24 cellular contexts compared by ENCODE assay signal in genomic region chr6:70388814-70389213, GRCh38. TPM values are rescaled to one million over a fixed set of nuclear protein-coding genes. Genes with fewer than 3 reads are reported as not detected.
DNase-seq lines count a peak whose midpoint lies in the region; ATAC-seq, FAIRE-seq and TF ChIP-seq lines count a peak whose summit lies in the region.
"Had no signal": no experiment of that assay in that cellular context is flagged by ENCODE, and none has a peak within 500 bp of the region (broad histone marks: within the 10 kb centered on the region; RNA-seq: fewer than 3 reads in every experiment).

No MANE protein-coding gene starts in this region.

- in situ Hi-C loops in GM12878 (cut with MboI), result no loop called here

- H3K9ac ChIP-seq in GM12878 (ENCODE audit: control insufficient read depth, insufficient read depth, low read length), result no peak overlapping the region
- H3K9ac ChIP-seq: BLaER1 treated with 17β-estradiol and CSF1 and Interleukin-3, amounts not matched to agents 10 nM and 100 nM had no signal

- no peaks in the 10 kb centered on the region for H3K79me2 ChIP-seq in GM12878 (ENCODE audit: control insufficient read depth, insufficient read depth, low read length)

- RAD21 ChIA-PET in GM12878 (lab: Charles Lee; ENCODE audit: unreplicated experiment), result interaction anchor here (0.6 to 1.0 kb wide), 2 partner anchors 79 to 212 kb away, joined by 3 read pairs; no protein-coding TSS in a partner anchor

- intact Hi-C loops in GM12878 (cut with micrococcal nuclease; ENCODE audit: unreplicated experiment) (no loop called here), dorsolateral prefrontal cortex (cut with DNase I) (no loop called here)

- H3K4me3 ChIP-seq in GM12878 (no peak overlapping the region), dorsolateral prefrontal cortex (no peak overlapping the region)
- H3K4me3 ChIP-seq: A549; BLaER1 treated with 17β-estradiol and CSF1 and Interleukin-3, amounts not matched to agents 10 nM and 100 nM; HAP-1 had no signal

- TF ChIP-seq EP300 in GM12878 (IDR thresholded peaks at IDR 0.05; ENCODE audit: borderline replicate concordance in 1 of 2, control insufficient read depth in 1 of 2, low read depth in 2 of 2, low read length in 2 of 2), result no peak

- no peaks in the 10 kb centered on the region for H3K9me3 ChIP-seq in GM12878 (replicated peaks; ENCODE audit: control insufficient read depth, insufficient read depth, low read length)
- H3K9me3 ChIP-seq: A549, HAP-1 had no signal

- no peaks in the 10 kb centered on the region for H3K36me3 ChIP-seq in GM12878 (ENCODE audit: control insufficient read depth in 2 of 2, insufficient read depth in 2 of 2, low read length in 1 of 2)
- H3K36me3 ChIP-seq: BE2C; BLaER1 treated with 17β-estradiol and CSF1 and Interleukin-3, amounts not matched to agents 10 nM and 100 nM; HAP-1 had no signal

- SMC1A ChIA-PET in GM12878 (lab: Charles Lee; ENCODE audit: uncharacterized antibody, unreplicated experiment), result interaction anchor here (0.6 to 2.0 kb wide), 6 partner anchors 9 to 167 kb away, joined by 3 to 5 read pairs (median 3); no protein-coding TSS in a partner anchor

- no peak overlapping the region for H2AFZ ChIP-seq in GM12878 (ENCODE audit: control insufficient read depth, low read depth, low read length)

- H3K27ac ChIP-seq in GM12878 (ENCODE audit: control insufficient read depth, insufficient read depth) (no peak overlapping the region), dorsolateral prefrontal cortex (no peak overlapping the region)
- H3K27ac ChIP-seq: A549; BLaER1 treated with 17β-estradiol and CSF1 and Interleukin-3, amounts not matched to agents 10 nM and 100 nM had no signal

- no peaks in the 10 kb centered on the region for H4K20me1 ChIP-seq in GM12878 (ENCODE audit: control insufficient read depth, insufficient read depth)
- H4K20me1 ChIP-seq: BLaER1 treated with 17β-estradiol and CSF1 and Interleukin-3, amounts not matched to agents 10 nM and 100 nM had no signal

- CTCF ChIA-PET in GM12878 (lab: Yijun Ruan, JAX), result interaction anchor here (1.2 to 2.4 kb wide), 3 partner anchors 18 to 293 kb away, joined by 3 to 13 read pairs (median 7); no protein-coding TSS in a partner anchor

- TF ChIP-seq POLR2A in GM12878 (IDR thresholded peaks at IDR 0.05; ENCODE audit: low read depth, low read length) (no peak), GM18505 (IDR thresholded peaks at IDR 0.05; ENCODE audit: borderline replicate concordance, extremely low read depth, insufficient read depth, insufficient read length) (no peak)

- POLR2A ChIA-PET in GM12878 (lab: Charles Lee), result interaction anchor here (1.1 kb wide), 1 partner anchor 24 kb away, joined by 6 read pairs; the partner anchor contains the start of gene FAM135A

- WGBS in GM12878 (ENCODE audit: insufficient coverage, insufficient replicate concordance, low lambda C conversion rate, missing lambda C conversion rate), result 0% methylated on average over 1 of the region's 1 CpG

- no peak for DNase-seq in GM12878 (ENCODE audit: low read depth, low spot score)
- DNase-seq in stimulated activated naive CD8-positive, alpha-beta T cell treated with anti-CD3 and anti-CD28 coated beads, Interleukin-15, Interleukin-2, amounts not matched to agents 100 U/mL and 50 U/mL, for 24 hours, result no peak
- DNase-seq in dorsolateral prefrontal cortex, result no peak
- DNase-seq: 8988T; ACHN; AML-193; BE2C; CD4-positive, alpha-beta T cell; CD8-positive, alpha-beta memory T cell; DMS 273 treated with DMSO at 0.1 percent for 48 hours; DMS79; EL; GDM1; GOT3; HFFc6 had no signal

- TF ChIP-seq RAD21 in GM12878 (IDR thresholded peaks at IDR 0.05; ENCODE audit: insufficient read depth, low read depth, low read length), result no peak

- H3K4me1 ChIP-seq in GM12878 (ENCODE audit: control insufficient read depth, insufficient read depth, low read length), result no peaks in the 10 kb centered on the region
- H3K4me1 ChIP-seq: BE2C had no signal

- no peaks in the 10 kb centered on the region; a peak in 3 of 4 replicates for H3K27me3 ChIP-seq in GM12878 (replicated peaks in 1 of 2; ENCODE audit: control insufficient read depth in 2 of 2, insufficient read depth in 2 of 2, low read length in 1 of 2)
- H3K27me3 ChIP-seq in dorsolateral prefrontal cortex, result peaks cover 0 to 10% (median 0%) of the 10 kb centered on the region in 45 donors
- H3K27me3 ChIP-seq: BLaER1 treated with 17β-estradiol and CSF1 and Interleukin-3, amounts not matched to agents 10 nM and 100 nM had no signal

- BruUV-seq in GM12878 (replicated peaks; lab: Mats Ljungman, UMichigan), result no TSS peak

- no peak overlapping the region for H3K4me2 ChIP-seq in GM12878 (ENCODE audit: control insufficient read depth, insufficient read depth)
- H3K4me2 ChIP-seq: A549; BLaER1 treated with 17β-estradiol and CSF1 and Interleukin-3, amounts not matched to agents 10 nM and 100 nM had no signal

- peak; percentile 41 for ATAC-seq in GM19351 (IDR thresholded peaks at IDR 0.05; ENCODE audit: unreplicated experiment)
- ATAC-seq in HG03025 (IDR thresholded peaks at IDR 0.05; ENCODE audit: low FRiP score, unreplicated experiment), result peak; percentile 20
- no peak for ATAC-seq in GM12878
- ATAC-seq in stimulated activated naive CD8-positive, alpha-beta T cell treated with anti-CD3 and anti-CD28 coated beads, Interleukin-15, Interleukin-2, amounts not matched to agents 100 U/mL and 50 U/mL, for 24 hours, result no peak
- ATAC-seq in GM18505 (IDR thresholded peaks at IDR 0.05; ENCODE audit: unreplicated experiment), result no peak
- ATAC-seq: A549 had no signal

- TF ChIP-seq CTCF in GM12878 (IDR thresholded peaks at IDR 0.05 in 2 of 3, conservative IDR thresholded peaks at IDR 0.05 in 1 of 3; ENCODE audit: control insufficient read depth in 2 of 3, extremely low read depth in 1 of 3, insufficient read depth in 1 of 3, low read depth in 3 of 3, low read length in 3 of 3), result no peak
- TF ChIP-seq CTCF in dorsolateral prefrontal cortex (IDR thresholded peaks at IDR 0.05 in 54 of 56, conservative IDR thresholded peaks at IDR 0.05 in 2 of 56; ENCODE audit: low read depth in 1 of 56, partially characterized antibody in 56 of 56), result no peak

- peak; percentile 35 for FAIRE-seq in GM12878 (lab: Jason Lieb, UNC)
- FAIRE-seq: A549, D721Med, GM19239, H54 had no signal

TF ChIP-seq in GM12878, 131 proteins besides CTCF, POLR2A, EP300 and RAD21 (continues in another document):
- no peak for TF ChIP-seq FOS (IDR thresholded peaks at IDR 0.05; ENCODE audit: borderline replicate concordance, extremely low read depth, insufficient read length)
- TF ChIP-seq TCF3 (IDR thresholded peaks at IDR 0.05; ENCODE audit: borderline replicate concordance, insufficient read depth, low read depth, low read length), result no peak
- TF ChIP-seq HDAC2 (IDR thresholded peaks at IDR 0.05), result no peak
- TF ChIP-seq E4F1 (IDR thresholded peaks at IDR 0.05; ENCODE audit: borderline replicate concordance, partially characterized antibody), result no peak
- no peak for TF ChIP-seq SKIL (IDR thresholded peaks at IDR 0.05; ENCODE audit: low read depth, poor library complexity, severe bottlenecking)

RNA-seq across cellular contexts. Expression of gene FAM135A, which starts 24.5 kb away (rescaled TPM):
- total RNA-seq in GM12878 (2013; cell fraction: nucleolus; rRNA removed), result 200 and 205 TPM in 2 replicates
- 15.9 and 24.4 TPM in 2 replicates for total RNA-seq in GM12878 (2014; rRNA removed)
- 17.9 and 18.5 TPM in 2 replicates for total RNA-seq in GM12878 (2014; rRNA removed; fragmentation: Illumina TruSeq; extraction: Trizol)
- 12.0 and 14.2 TPM in 2 replicates for total RNA-seq in GM12878 (2021)
- 1.5 TPM for polyA plus RNA-seq in GM12878 (2011; ENCODE audit: low read depth)
- polyA plus RNA-seq in GM12878 (2011; rRNA removed), result 24.5 and 37.0 TPM in 2 replicates
- 7.9 and 8.2 TPM in 2 replicates for polyA plus RNA-seq in GM12878 (2011; cell fraction: cytosol; rRNA removed)
- polyA plus RNA-seq in GM12878 (2011; cell fraction: nucleus; rRNA removed), result 28.9 and 32.4 TPM in 2 replicates
- 3.3 and 5.5 TPM in 2 replicates for polyA plus RNA-seq in GM12878 (2012)
- polyA plus RNA-seq in GM12878 (2014; fragmentation: Illumina TruSeq; extraction: Trizol), result 11.8 and 12.0 TPM in 2 replicates
- 1 to 10 TPM; 3.9 to 4.4 TPM for polyA plus RNA-seq in GM12878 (2014; fragmentation: Nextera tagmentation; extraction: Ambion mirVana)
- polyA plus RNA-seq in GM12878 (2014; rRNA removed), result 7.2 and 9.0 TPM in 2 replicates
- 10 to 100 TPM; 13.1 to 14.8 TPM for polyA plus RNA-seq in GM12878 (2016; fragmentation: Nextera tagmentation; extraction: Ambion mirVana)
- polyA minus RNA-seq in GM12878 (2011; rRNA and poly(A)+ RNA removed), result 41.1 and 52.8 TPM in 2 replicates
- polyA minus RNA-seq in GM12878 (2011; cell fraction: cytosol; rRNA and poly(A)+ RNA removed), result 11.1 and 14.0 TPM in 2 replicates
- polyA minus RNA-seq in GM12878 (2011; cell fraction: nucleus; rRNA and poly(A)+ RNA removed), result 65.2 and 115 TPM in 2 replicates
- 10 to 100 TPM; 34.3 to 72.1 (median 49.1) TPM for total RNA-seq in dorsolateral prefrontal cortex

Comparison
In these comparisons a context has a peak if more than half of its experiments do, and no peak if none do; other contexts are left out.
1. ATAC-seq: peak in GM19351 (single experiment) and HG03025 (single experiment); none in GM12878 (single experiment), stimulated activated naive CD8-positive, alpha-beta T cell treated with anti-CD3 and anti-CD28 coated beads, Interleukin-15, Interleukin-2, amounts not matched to agents 100 U/mL and 50 U/mL, for 24 hours (single experiment) and GM18505 (single experiment).